Comparison of ENCODE assay signal across 17 cellular contexts in genomic region chr6:43303751-43304331, GRCh38. TPM values are rescaled to one million over a fixed set of nuclear protein-coding genes. Genes with fewer than 3 reads are reported as not detected.
DNase-seq lines count a peak whose midpoint lies in the region; ATAC-seq and TF ChIP-seq lines count a peak whose summit lies in the region.
"Had no signal": no experiment of that assay in that cellular context is flagged by ENCODE, and none has a peak within 500 bp of the region (broad histone marks: within the 10 kb centered on the region; RNA-seq: fewer than 3 reads in every experiment).

No MANE protein-coding gene starts in this region.

- H3K4me1 ChIP-seq in Karpas-422 (ENCODE audit: low read length) (peaks cover 21% of the 10 kb centered on the region), gastroesophageal sphincter (peaks cover 0 to 11% (median 9%) of the 10 kb centered on the region in 3 donors), transverse colon (peaks cover 0 to 9% (median 0%) of the 10 kb centered on the region in 4 donors)
- H3K4me1 ChIP-seq: Caco-2 had no signal

- no peak overlapping the region for H3K4me2 ChIP-seq in Karpas-422 (ENCODE audit: low read depth, low read length, poor library complexity, severe bottlenecking)
- H3K4me2 ChIP-seq: BLaER1 had no signal

- no peak overlapping the region for H3K27ac Mint-ChIP-seq in type B pancreatic cell

- in situ Hi-C loops in transverse colon (cut with MboI; ENCODE audit: low pct_ligation_motif_present in 1 of 4, low pct_unique_long_range_greater_than_20kb in 1 of 4, low sequenced_read_pairs in 3 of 4) = no loop called here

- no peak overlapping the region for H3K27ac ChIP-seq in Karpas-422 (ENCODE audit: low read length)
- H3K27ac ChIP-seq in gastroesophageal sphincter = no peak overlapping the region
- no peak overlapping the region for H3K27ac ChIP-seq in transverse colon
- H3K27ac ChIP-seq: 22Rv1, BLaER1 had no signal

- no peak overlapping the region for H3K9ac ChIP-seq in Karpas-422 (ENCODE audit: low read length)
- H3K9ac ChIP-seq: BLaER1 had no signal

- no peaks in the 10 kb centered on the region for H3K9me2 ChIP-seq in Karpas-422 (replicated peaks; ENCODE audit: insufficient read depth, low read length)

- H4K20me1 ChIP-seq in Karpas-422 (ENCODE audit: insufficient read depth, low read depth, low read length) = 0 out of 2 replicates have a peak, but pooled peaks cover 3% of the 10 kb centered on the region

- H3K9me3 Mint-ChIP-seq in type B pancreatic cell = no peaks in the 10 kb centered on the region
- H3K9me3 Mint-ChIP-seq: CD8-positive, alpha-beta memory T cell had no signal

- H3K27me3 ChIP-seq in Karpas-422 (ENCODE audit: low read length) (no peaks in the 10 kb centered on the region), gastroesophageal sphincter (peaks cover 73% of the 10 kb centered on the region), transverse colon (peaks cover 13% of the 10 kb centered on the region)
- H3K27me3 ChIP-seq: BLaER1 had no signal

- intact Hi-C loops in transverse colon (cut with DNase I; ENCODE audit: low total_unique reads) = no loop called here

- peaks cover 13% of the 10 kb centered on the region for H3K27me3 Mint-ChIP-seq in type B pancreatic cell

- H3K36me3 Mint-ChIP-seq in type B pancreatic cell = no peaks in the 10 kb centered on the region
- H3K36me3 Mint-ChIP-seq: CD8-positive, alpha-beta memory T cell had no signal

- no peaks in the 10 kb centered on the region for H3K79me2 ChIP-seq in Karpas-422 (ENCODE audit: low read length)

- H2AFZ ChIP-seq in Karpas-422 (ENCODE audit: low read length) = no peak overlapping the region

- ATAC-seq in gastroesophageal sphincter = no peak
- ATAC-seq: GM12878 had no signal

- TF ChIP-seq CTCF in type B pancreatic cell (conservative IDR thresholded peaks at IDR 0.05) (no peak), gastroesophageal sphincter (IDR thresholded peaks at IDR 0.05) (no peak), transverse colon (IDR thresholded peaks at IDR 0.05) (no peak)

- no peak for TF ChIP-seq POLR2A in gastroesophageal sphincter (IDR thresholded peaks at IDR 0.05)
- no peak for TF ChIP-seq POLR2A in transverse colon (IDR thresholded peaks at IDR 0.05)

- TF ChIP-seq EP300 in gastroesophageal sphincter (IDR thresholded peaks at IDR 0.05) (no peak), transverse colon (IDR thresholded peaks at IDR 0.05; ENCODE audit: low read depth) (no peak)

- DNase-seq in NCI-H2171 treated with DMSO at 0.1 percent for 48 hours (lab: John Stamatoyannopoulos, UW) = peak; percentile 29
- no peak for DNase-seq in NCI-H2171 (lab: John Stamatoyannopoulos, UW)
- peak; percentile 36 for DNase-seq in Karpas-422
- peak; percentile 74 for DNase-seq in mesenteric fat pad (ENCODE audit: low spot score)
- DNase-seq in type B pancreatic cell (ENCODE audit: extremely low spot score, unreplicated experiment) = peak; percentile 58
- DNase-seq in GOT3 (lab: John Stamatoyannopoulos, UW) = no peak
- DNase-seq in transverse colon = no peak
- DNase-seq: AML-193; Caco-2; CD8-positive, alpha-beta memory T cell; DND-41; GF-D8 had no signal

- H3K36me3 ChIP-seq in Karpas-422 (ENCODE audit: insufficient read depth, low read length) (no peaks in the 10 kb centered on the region), gastroesophageal sphincter (no peaks in the 10 kb centered on the region), transverse colon (no peaks in the 10 kb centered on the region)
- H3K36me3 ChIP-seq: BLaER1 had no signal

- H3K4me1 Mint-ChIP-seq in type B pancreatic cell (ENCODE audit: unreplicated experiment) = peaks cover 2% of the 10 kb centered on the region

- H3K4me3 ChIP-seq in Karpas-422 (ENCODE audit: low read length) = no peak overlapping the region
- no peak overlapping the region for H3K4me3 ChIP-seq in gastroesophageal sphincter
- H3K4me3 ChIP-seq in transverse colon = no peak overlapping the region
- H3K4me3 ChIP-seq: BLaER1, GM12878 had no signal

- no peak overlapping the region for H3K4me3 Mint-ChIP-seq in type B pancreatic cell
- H3K4me3 Mint-ChIP-seq: CD8-positive, alpha-beta memory T cell had no signal

- 40% methylated on average over 1 of the region's 8 CpGs; no CpG with 5 or more reads in 1 of the 2 donors for WGBS in gastroesophageal sphincter (ENCODE audit: low coverage in 1 of 2), 2 donors
- WGBS in transverse colon (ENCODE audit: low coverage in 1 of 2), 2 donors = 75 to 80% methylated on average over 1 to 5 of the region's 8 CpGs

- H3K9me3 ChIP-seq in Karpas-422 (ENCODE audit: low read length) (no peaks in the 10 kb centered on the region), gastroesophageal sphincter (no peaks in the 10 kb centered on the region), transverse colon (no peaks in the 10 kb centered on the region)
- H3K9me3 ChIP-seq: BLaER1, Caco-2 had no signal

RNA-seq across cellular contexts. Expression of gene CRIP3, which starts 4.8 kb away (rescaled TPM):
- total RNA-seq in Karpas-422 (2014; rRNA removed; shearing (Covaris generic); ENCODE audit: low replicate concordance) = 55.0 and 56.8 TPM in 2 replicates
- 0.58 TPM for total RNA-seq in mesenteric fat pad
- 1.1 and 2.9 TPM in 2 replicates for total RNA-seq in type B pancreatic cell (ENCODE audit: low replicate concordance)
- total RNA-seq in gastroesophageal sphincter = not detected
- 1 to 10 TPM in 1 of 4 donors, under 1 TPM in 1, not detected in 2; 0.82 to 1.4 TPM for total RNA-seq in transverse colon
- total RNA-seq: Caco-2, HT-29 had no signal

RNA-seq across cellular contexts. Expression of gene SLC22A7, which starts 5.8 kb away (rescaled TPM):
- not detected in 2 replicates for total RNA-seq in Karpas-422 (2014; rRNA removed; shearing (Covaris generic); ENCODE audit: low replicate concordance)
- total RNA-seq in mesenteric fat pad (not detected), type B pancreatic cell (ENCODE audit: low replicate concordance) (0.12 TPM in 1 of 2 replicates, not detected in the other), gastroesophageal sphincter (not detected), transverse colon (not detected)
- total RNA-seq: Caco-2; CD8-positive, alpha-beta memory T cell; HT-29 had no signal

Comparison
In these comparisons a context has a peak if more than half of its experiments do, and no peak if none do; other contexts are left out.
1. DNase-seq: peak in NCI-H2171 treated with DMSO at 0.1 percent for 48 hours (single experiment), Karpas-422 (single experiment), mesenteric fat pad (single experiment) and type B pancreatic cell (single experiment); none in NCI-H2171 (single experiment), GOT3 (single experiment) and transverse colon (single experiment).
2. RNA of gene CRIP3, which starts 4.8 kb away (total RNA-seq): 55.0 to 56.8 TPM in Karpas-422; 1.1 to 2.9 TPM in type B pancreatic cell, 0.82 to 1.4 TPM in transverse colon, 0.58 TPM in mesenteric fat pad (single experiment) and not detected in gastroesophageal sphincter; every median in the first group is over 10 times any median in the second.